8 cellular contexts compared by ENCODE assay signal in genomic region chr4:168630445-168631187, GRCh38.
DNase-seq lines count a peak whose midpoint lies in the region; ATAC-seq, FAIRE-seq and TF ChIP-seq lines count a peak whose summit lies in the region.

No MANE protein-coding gene starts in this region.

- no peak for ATAC-seq in gastrocnemius medialis

- H3K9me2 ChIP-seq in GM23248 (ENCODE audit: insufficient read depth), result no peaks in the 10 kb centered on the region

- no peak for FAIRE-seq in H54 (lab: Jason Lieb, UNC)
- no peak for FAIRE-seq in frontal cortex (lab: Jason Lieb, UNC)

- H4K20me1 ChIP-seq in GM23248 (ENCODE audit: insufficient read depth), result no peaks in the 10 kb centered on the region

- in situ Hi-C loops in GM23248 (cut with MboI), result no loop called here
- in situ Hi-C loops in SK-MEL-5 (cut with HindIII; ENCODE audit: low pct_unique_long_range_greater_than_20kb, low sequenced_read_pairs), result no loop called here
- in situ Hi-C loops in gastrocnemius medialis (cut with MboI; ENCODE audit: low sequenced_read_pairs in 4 of 4), result no loop called here

- H3K36me3 ChIP-seq in GM23248 (ENCODE audit: low read depth), result no peaks in the 10 kb centered on the region
- H3K36me3 ChIP-seq in gastrocnemius medialis, result no peaks in the 10 kb centered on the region
- no peaks in the 10 kb centered on the region for H3K36me3 ChIP-seq in effector memory CD4-positive, alpha-beta T cell (ENCODE audit: control insufficient read depth, insufficient read depth, low read length)

- DNase-seq in GM23248, result peak; percentile 83
- DNase-seq in SK-MEL-5 (ENCODE audit: low read depth, low spot score), result peak; percentile 57
- DNase-seq in glomerular visceral epithelial cell (ENCODE audit: extremely low spot score), result peak; percentile 89
- DNase-seq in gastrocnemius medialis, result no peak
- DNase-seq in NCI-H1105 (lab: John Stamatoyannopoulos, UW), result no peak
- no peak for DNase-seq in H54 (ENCODE audit: insufficient read length, low spot score)
- no peak for DNase-seq in effector memory CD4-positive, alpha-beta T cell
- no peak for DNase-seq in frontal cortex (ENCODE audit: low spot score in 2 of 2)

- H3K9ac ChIP-seq in GM23248, result no peak overlapping the region

- H3K27me3 ChIP-seq in GM23248 (replicated peaks; ENCODE audit: insufficient read depth), result peaks cover 4% of the 10 kb centered on the region; the same call in 1 of the 2 replicates
- no peaks in the 10 kb centered on the region for H3K27me3 ChIP-seq in gastrocnemius medialis
- no peaks in the 10 kb centered on the region for H3K27me3 ChIP-seq in effector memory CD4-positive, alpha-beta T cell (replicated peaks; ENCODE audit: control insufficient read depth, insufficient read depth, low read length, poor library complexity, severe bottlenecking)

- H3K27ac ChIP-seq in GM23248 (no peak overlapping the region), gastrocnemius medialis (peak overlapping the region; percentile 77 to 89 (median 82))
- H3K27ac ChIP-seq in effector memory CD4-positive, alpha-beta T cell (ENCODE audit: insufficient read depth, low read length, poor library complexity, severe bottlenecking), result no peak overlapping the region

- no peak for TF ChIP-seq POLR2A in gastrocnemius medialis (IDR thresholded peaks at IDR 0.05)
- no peak for TF ChIP-seq POLR2A in H54 (IDR thresholded peaks at IDR 0.05; ENCODE audit: low read depth, low read length)

- H2AFZ ChIP-seq in GM23248, result peak overlapping the region; percentile 75; the same call in 1 of the 2 replicates

- no peaks in the 10 kb centered on the region for H3K79me2 ChIP-seq in GM23248 (ENCODE audit: insufficient read depth)

- peak overlapping the region; percentile 95 for H3K4me2 ChIP-seq in GM23248 (ENCODE audit: unreplicated experiment)

- H3K9me3 ChIP-seq in GM23248 (ENCODE audit: low read depth), result no peaks in the 10 kb centered on the region
- H3K9me3 ChIP-seq in gastrocnemius medialis, result no peaks in the 10 kb centered on the region
- H3K9me3 ChIP-seq in effector memory CD4-positive, alpha-beta T cell (ENCODE audit: control insufficient read depth, low read length), result no peaks in the 10 kb centered on the region

- WGBS in GM23248 (ENCODE audit: low coverage in 1 of 2, low lambda C conversion rate in 2 of 2, missing lambda C conversion rate in 2 of 2), 2 experiments, result 47 to 49% methylated on average over 12 of the region's 12 CpGs

- H3K4me1 ChIP-seq in GM23248 (ENCODE audit: insufficient read depth) (peaks cover 35% of the 10 kb centered on the region), gastrocnemius medialis (peaks cover 28 to 42% of the 10 kb centered on the region in 2 donors)
- H3K4me1 ChIP-seq in effector memory CD4-positive, alpha-beta T cell (ENCODE audit: control insufficient read depth, insufficient read depth, low read length, poor library complexity, severe bottlenecking), result peaks cover 4% of the 10 kb centered on the region

- H3K4me3 ChIP-seq in GM23248 (peak overlapping the region; percentile 71), gastrocnemius medialis (peak overlapping the region; percentile 78 to 86 (median 79))
- no peak overlapping the region for H3K4me3 ChIP-seq in effector memory CD4-positive, alpha-beta T cell (ENCODE audit: insufficient read depth, low read depth, low read length, poor library complexity, severe bottlenecking)

- H3F3A ChIP-seq in GM23248 (ENCODE audit: insufficient read depth), result peaks cover 41% of the 10 kb centered on the region

- TF ChIP-seq CTCF in gastrocnemius medialis (IDR thresholded peaks at IDR 0.05 in 4 of 5, conservative IDR thresholded peaks at IDR 0.05 in 1 of 5), result no peak

- intact Hi-C loops in gastrocnemius medialis (cut with DNase I; ENCODE audit: low total_unique reads), result loop anchor here (5.0 kb wide), 2 partner anchors 77 to 118 kb away; no protein-coding TSS in a partner anchor

Comparison
In these comparisons a context has a peak if more than half of its experiments do, and no peak if none do; other contexts are left out.
1. DNase-seq: peak in GM23248 (single experiment), SK-MEL-5 (single experiment) and glomerular visceral epithelial cell (single experiment); none in gastrocnemius medialis (0 of 2), NCI-H1105 (single experiment), H54 (single experiment), effector memory CD4-positive, alpha-beta T cell (0 of 3) and frontal cortex (0 of 2).
2. H3K27ac ChIP-seq: peak in gastrocnemius medialis (4 of 4); none in GM23248 (single experiment) and effector memory CD4-positive, alpha-beta T cell (single experiment).